In genomic region chr12:71627438-71628002, GRCh38 we compare ENCODE assay signal across 1 cellular context.
TF ChIP-seq lines count a peak whose summit lies in the region.

No MANE protein-coding gene starts in this region.

TF ChIP-seq in SK-N-SH, 30 proteins besides CTCF, POLR2A, EP300 and RAD21:
- TF ChIP-seq ZBTB33 (IDR thresholded peaks at IDR 0.05; ENCODE audit: borderline replicate concordance, low read depth) (no peak), TCF12 (IDR thresholded peaks at IDR 0.05) (no peak), USF2 (IDR thresholded peaks at IDR 0.05; ENCODE audit: borderline replicate concordance, low read depth, low read length) (no peak)
